11 cellular contexts compared by ENCODE assay signal in genomic region chr7:91876391-91877133, GRCh38. TPM values are rescaled to one million over a fixed set of nuclear protein-coding genes. Genes with fewer than 3 reads are reported as not detected.
DNase-seq lines count a peak whose midpoint lies in the region; ATAC-seq, FAIRE-seq and TF ChIP-seq lines count a peak whose summit lies in the region.
"Had no signal": no experiment of that assay in that cellular context is flagged by ENCODE, and none has a peak within 500 bp of the region (broad histone marks: within the 10 kb centered on the region; RNA-seq: fewer than 3 reads in every experiment).

No MANE protein-coding gene starts in this region.

- H3K18ac ChIP-seq in IMR-90 (ENCODE audit: low read depth, low read length) = no peak overlapping the region

- H3K27ac ChIP-seq in IMR-90 (ENCODE audit: insufficient read depth, low read length) = no peak overlapping the region
- H3K27ac ChIP-seq in K562 (ENCODE audit: extremely low read depth, low read depth, low read length) = no peak overlapping the region
- H3K27ac ChIP-seq in uterus = no peak overlapping the region

- no peak overlapping the region for H4K5ac ChIP-seq in IMR-90 (ENCODE audit: low read depth, low read length)

- H3K79me2 ChIP-seq in K562 (ENCODE audit: control insufficient read depth, insufficient read depth, low read length) = peaks cover 23% of the 10 kb centered on the region

- CTCF ChIA-PET in IMR-90 (lab: Yijun Ruan, JAX) = interaction anchor here (0.6 to 0.8 kb wide), 3 partner anchors 12 to 62 kb away, joined by 3 to 4 read pairs (median 3); no protein-coding TSS in a partner anchor
- CTCF ChIA-PET in K562 (lab: Yijun Ruan, JAX; ENCODE audit: low intra/inter-chr PET ratio) = interaction anchor here (0.6 kb wide), 1 partner anchor 11 kb away, joined by 3 read pairs; no protein-coding TSS in a partner anchor

- H4K8ac ChIP-seq in IMR-90 (ENCODE audit: low read depth in 2 of 2, low read length in 2 of 2) = no peak overlapping the region

- TF ChIP-seq EP300 in K562 (IDR thresholded peaks at IDR 0.05; ENCODE audit: low read length) = no peak

- ATAC-seq in IMR-90 (ENCODE audit: low read depth) (no peak), K562 (no peak), left lobe of liver (no peak)
- ATAC-seq: activated T-cell treated with anti-CD3 and anti-CD28 coated beads, Interleukin-2, amount 50 U/mL, for 4 hours had no signal

- H2BK5ac ChIP-seq in IMR-90 (ENCODE audit: low read depth, low read length, poor library complexity, severe bottlenecking) = no peak overlapping the region

- peak; percentile 55 for TF ChIP-seq RAD21 in IMR-90 (IDR thresholded peaks at IDR 0.05; ENCODE audit: low read length)
- TF ChIP-seq RAD21 in K562 (CRISPR knock-in tag; conservative IDR thresholded peaks at IDR 0.05 in 1 of 2, IDR thresholded peaks at IDR 0.05 in 1 of 2) = peak in 1 of 2 experiments; percentile 32; a peak in 1 of 4 replicates

- H3K9me3 ChIP-seq in IMR-90 (ENCODE audit: control insufficient read depth, insufficient read depth, low read length) (no peaks in the 10 kb centered on the region), K562 (replicated peaks; ENCODE audit: control insufficient read depth, insufficient read depth, low read depth, low read length) (peaks cover 5% of the 10 kb centered on the region), uterus (no peaks in the 10 kb centered on the region)

- no peak overlapping the region for H2BK20ac ChIP-seq in IMR-90 (ENCODE audit: low read depth, low read length)

- TF ChIP-seq CTCF in IMR-90 (conservative IDR thresholded peaks at IDR 0.05; ENCODE audit: low read depth, low read length) = peak; percentile 44
- TF ChIP-seq CTCF in K562 (IDR thresholded peaks at IDR 0.05 in 2 of 3, conservative IDR thresholded peaks at IDR 0.05 in 1 of 3; ENCODE audit: insufficient read depth in 2 of 3, low read depth in 1 of 3, low read length in 3 of 3) = peak in 2 of 3 experiments; percentile 31 to 58; a peak in 2 of 6 replicates
- TF ChIP-seq CTCF in kidney epithelial cell (IDR thresholded peaks at IDR 0.05; ENCODE audit: insufficient read depth, low read length, poor library complexity, severe bottlenecking) = peak; percentile 36
- TF ChIP-seq CTCF in uterus (IDR thresholded peaks at IDR 0.05) = no peak

- H2AFZ ChIP-seq in IMR-90 (replicated peaks; ENCODE audit: low read length, poor library complexity) (no peak overlapping the region), K562 (ENCODE audit: low read depth, low read length) (no peak overlapping the region)

- H3K14ac ChIP-seq in IMR-90 (replicated peaks; ENCODE audit: low read depth, low read length) = no peak overlapping the region

- no peak for FAIRE-seq in K562 (lab: Jason Lieb, UNC)
- FAIRE-seq: colon had no signal

- H2AK9ac ChIP-seq in IMR-90 (replicated peaks; ENCODE audit: low read depth, low read length, poor library complexity) = no peak overlapping the region

- H3K4me3 ChIP-seq in IMR-90 (ENCODE audit: insufficient read depth, low read depth, low read length) (no peak overlapping the region), K562 (no peak overlapping the region), kidney epithelial cell (ENCODE audit: low read depth, low read length) (no peak overlapping the region), uterus (no peak overlapping the region)

- intact Hi-C loops in IMR-90 (cut with micrococcal nuclease) (no loop called here), K562 (cut with micrococcal nuclease) (no loop called here), uterus (cut with DNase I; ENCODE audit: low total_unique reads) (no loop called here)

- BruUV-seq in IMR-90 (replicated peaks; lab: Mats Ljungman, UMichigan) (no TSS peak), K562 (replicated peaks; lab: Mats Ljungman, UMichigan) (no TSS peak)

- peaks cover 28 to 38% of the 10 kb centered on the region in 2 experiments for H3K79me1 ChIP-seq in IMR-90 (ENCODE audit: low read depth in 1 of 2, low read length in 2 of 2)

- peak; percentile 46 for DNase-seq in AG20443 (ENCODE audit: low spot score)
- peak; percentile 35 for DNase-seq in IMR-90
- peak in 2 of 4 experiments; percentile 23 to 27 for DNase-seq in K562 (ENCODE audit: extremely low read depth in 1 of 4, low spot score in 3 of 4)
- no peak for DNase-seq in kidney epithelial cell (ENCODE audit: low read depth)
- no peak for DNase-seq in KBM-7
- DNase-seq in left lobe of liver (ENCODE audit: low spot score) = no peak
- DNase-seq in islet precursor cell = no peak
- DNase-seq in uterus = no peak
- DNase-seq: activated T-cell treated with anti-CD3 and anti-CD28 coated beads, Interleukin-2, amount 50 U/mL, for 4 hours; T1000 had no signal

- H3K56ac ChIP-seq in IMR-90 (ENCODE audit: extremely low read depth, insufficient read depth, low read length) = no peak overlapping the region

- no peak overlapping the region for H2BK15ac ChIP-seq in IMR-90 (ENCODE audit: low read depth, low read length)

- no peak overlapping the region for H4K91ac ChIP-seq in IMR-90 (ENCODE audit: insufficient read depth, low read depth, low read length)

- POLR2A ChIA-PET in IMR-90 (lab: Charles Lee; ENCODE audit: unreplicated experiment) (no interaction called here), K562 (lab: Yijun Ruan, JAX) (no interaction called here)

- WGBS in IMR-90 (ENCODE audit: extremely low coverage in 2 of 2, insufficient read length in 1 of 2), 2 experiments = 100% methylated on average over 1 of the region's 4 CpGs; no CpG with 5 or more reads in 1 of the 2 experiments
- WGBS in K562 (ENCODE audit: insufficient coverage, low coverage, missing lambda C conversion rate) = 65% methylated on average over 4 of the region's 4 CpGs

- H2BK120ac ChIP-seq in IMR-90 (ENCODE audit: low read depth, low read length) = no peak overlapping the region

- no peaks in the 10 kb centered on the region for H3K4me1 ChIP-seq in IMR-90 (ENCODE audit: control insufficient read depth, insufficient read depth, low read length)
- peaks cover 0 to 4% of the 10 kb centered on the region in 2 experiments; a peak in 2 of 5 replicates for H3K4me1 ChIP-seq in K562 (replicated peaks in 1 of 2; ENCODE audit: control insufficient read depth in 2 of 2, insufficient read depth in 2 of 2, low read length in 2 of 2)
- H3K4me1 ChIP-seq in uterus = no peaks in the 10 kb centered on the region

- dilution Hi-C loops in IMR-90 (cut with HindIII; ENCODE audit: low sequenced_read_pairs, unreplicated experiment) = no loop called here

- H3K9me1 ChIP-seq in IMR-90 (ENCODE audit: insufficient read depth, low read length) (no peaks in the 10 kb centered on the region; the same call in 1 of the 2 replicates), K562 (ENCODE audit: control insufficient read depth, insufficient read depth, low read length) (no peaks in the 10 kb centered on the region)

- H3K9ac ChIP-seq in IMR-90 (ENCODE audit: low read depth, low read length) = no peak overlapping the region
- H3K9ac ChIP-seq in K562 (ENCODE audit: insufficient read depth in 1 of 2, low read depth in 2 of 2, low read length in 2 of 2) = no peak overlapping the region

- H3K4ac ChIP-seq in IMR-90 (ENCODE audit: low read depth, low read length) = no peak overlapping the region

- H3K23ac ChIP-seq in IMR-90 (ENCODE audit: low read depth, low read length) = no peak overlapping the region

- H3K4me2 ChIP-seq in IMR-90 (ENCODE audit: low read depth, low read length) (no peak overlapping the region), K562 (ENCODE audit: insufficient read depth, low read length) (no peak overlapping the region)

- H3K27me3 ChIP-seq in IMR-90 (ENCODE audit: control insufficient read depth, insufficient read depth, low read length) (no peaks in the 10 kb centered on the region), K562 (ENCODE audit: control insufficient read depth in 2 of 2, insufficient read depth in 2 of 2, low read length in 2 of 2) (no peaks in the 10 kb centered on the region), kidney epithelial cell (ENCODE audit: control insufficient read depth, insufficient read depth, low read length) (no peaks in the 10 kb centered on the region), uterus (no peaks in the 10 kb centered on the region)

- peaks cover 5% of the 10 kb centered on the region for H3K36me3 ChIP-seq in IMR-90 (ENCODE audit: control insufficient read depth, insufficient read depth, low read length)
- peaks cover 39% of the 10 kb centered on the region; the same call in 2 of the 3 replicates for H3K36me3 ChIP-seq in K562 (ENCODE audit: control insufficient read depth, insufficient read depth, low read length)
- H3K36me3 ChIP-seq in kidney epithelial cell (ENCODE audit: control insufficient read depth, insufficient read depth, low read length) = no peaks in the 10 kb centered on the region
- H3K36me3 ChIP-seq in uterus = no peaks in the 10 kb centered on the region

- TF ChIP-seq POLR2A in IMR-90 (IDR thresholded peaks at IDR 0.05; ENCODE audit: low read depth, low read length) = no peak
- no peak for TF ChIP-seq POLR2A in K562 (conservative IDR thresholded peaks at IDR 0.05)
- TF ChIP-seq POLR2A in uterus (IDR thresholded peaks at IDR 0.05) = no peak

- in situ Hi-C loops in IMR-90 (cut with MboI; ENCODE audit: low sequenced_read_pairs) = loop anchor here (10.0 kb wide), 1 partner anchor 792 kb away; no protein-coding TSS in a partner anchor
- in situ Hi-C loops in K562 (cut with MboI) = loop anchor here (10.0 kb wide), 1 partner anchor 568 kb away; the partner anchor contains the start of gene GATAD1
- in situ Hi-C loops in KBM-7 (cut with MboI; ENCODE audit: low pct_unique_long_range_greater_than_20kb, low sequenced_read_pairs) = no loop called here

- H2AK5ac ChIP-seq in IMR-90 (ENCODE audit: low read depth, low read length) = no peak overlapping the region

- H4K20me1 ChIP-seq in IMR-90 (ENCODE audit: insufficient read depth, low read length) (no peaks in the 10 kb centered on the region), K562 (replicated peaks; ENCODE audit: control insufficient read depth, insufficient read depth, low read length) (no peaks in the 10 kb centered on the region)

RNA-seq across cellular contexts. Expression of gene MTERF1, which starts 3.9 kb away (rescaled TPM):
- 7.0 and 16.7 TPM in 2 replicates for total RNA-seq in IMR-90 (2012; rRNA removed)
- polyA plus RNA-seq in IMR-90 (2012; rRNA removed) = 5.6 and 7.3 TPM in 2 replicates
- 0.53 and 0.84 TPM in 2 replicates for polyA plus RNA-seq in IMR-90 (2012; cell fraction: cytosol; rRNA removed)
- 0.60 and 7.4 TPM in 2 replicates for polyA plus RNA-seq in IMR-90 (2012; cell fraction: nucleus; rRNA removed; ENCODE audit: low replicate concordance)
- 18.9 and 61.8 TPM in 2 replicates for total RNA-seq in K562 (2011; cell fraction: chromatin; rRNA removed; ENCODE audit: low replicate concordance)
- total RNA-seq in K562 (2011; cell fraction: nucleolus; rRNA removed) = 7.5 and 11.4 TPM in 2 replicates
- 31.2 and 51.5 TPM in 2 replicates for total RNA-seq in K562 (2011; cell fraction: nucleoplasm; rRNA removed)
- total RNA-seq in K562 (2014; rRNA removed) = 14.0 and 15.7 TPM in 2 replicates
- total RNA-seq in K562 (2014; rRNA removed; fragmentation: Illumina TruSeq; extraction: Trizol) = 29.1 and 31.3 TPM in 2 replicates
- 25.0 and 27.6 TPM in 2 replicates for total RNA-seq in K562 (2015; rRNA removed; fragmentation: Illumina TruSeq; extraction: Trizol)
- total RNA-seq in K562 (2021) = 19.0 and 19.3 TPM in 2 replicates
- 17.3 and 35.9 TPM in 2 replicates for polyA plus RNA-seq in K562 (2011; rRNA removed)
- 2.0 and 6.7 TPM in 2 replicates for polyA plus RNA-seq in K562 (2011; cell fraction: cytosol; rRNA removed)
- 10.4 and 11.5 TPM in 2 replicates for polyA plus RNA-seq in K562 (2011; cell fraction: nucleus; rRNA removed)
- polyA plus RNA-seq in K562 (2012) = 13.5 and 16.1 TPM in 2 replicates
- polyA plus RNA-seq in K562 (2014; fragmentation: Illumina TruSeq; extraction: Trizol) = 23.0 and 30.3 TPM in 2 replicates
- 10 to 100 TPM; 45.8 to 49.2 TPM for polyA plus RNA-seq in K562 (2014; fragmentation: Nextera tagmentation; extraction: Ambion mirVana)
- polyA plus RNA-seq in K562 (2014; rRNA removed) = 22.4 and 23.0 TPM in 2 replicates
- polyA minus RNA-seq in K562 (2011; rRNA and poly(A)+ RNA removed) = 33.4 and 42.8 TPM in 2 replicates
- polyA minus RNA-seq in K562 (2011; cell fraction: cytosol; rRNA and poly(A)+ RNA removed) = 1.7 and 7.3 TPM in 2 replicates
- polyA minus RNA-seq in K562 (2011; cell fraction: nucleus; rRNA and poly(A)+ RNA removed) = 20.6 and 28.9 TPM in 2 replicates
- 6.7 and 10.5 TPM in 2 replicates for total RNA-seq in kidney epithelial cell
- total RNA-seq in left lobe of liver = 6.6 TPM
- total RNA-seq in uterus = 10 to 100 TPM in 3 of 4 donors, 1 to 10 TPM in 1; 4.4 to 23.8 (median 21.0) TPM

Comparison
In these comparisons a context has a peak if more than half of its experiments do, and no peak if none do; other contexts are left out.
1. DNase-seq: peak in AG20443 (single experiment) and IMR-90 (single experiment); none in kidney epithelial cell (single experiment), KBM-7 (single experiment), left lobe of liver (single experiment), islet precursor cell (single experiment) and uterus (0 of 2).
2. CTCF ChIP-seq: peak in IMR-90 (single experiment), K562 (2 of 3) and kidney epithelial cell (single experiment); none in uterus (0 of 4).